In genomic region chr19:1173160-1173844, GRCh38 we compare ENCODE assay signal across 8 cellular contexts. TPM values are rescaled to one million over a fixed set of nuclear protein-coding genes. Genes with fewer than 3 reads are reported as not detected.
DNase-seq lines count a peak whose midpoint lies in the region; ATAC-seq and TF ChIP-seq lines count a peak whose summit lies in the region.

No MANE protein-coding gene starts in this region.

- no peak for TF ChIP-seq POLR2A in heart left ventricle (IDR thresholded peaks at IDR 0.05)

- no peaks in the 10 kb centered on the region for H3K9me3 ChIP-seq in heart left ventricle

- peak overlapping the region; percentile 87 for H3K4me3 Mint-ChIP-seq in activated naive CD4-positive, alpha-beta T cell treated with anti-CD3 and anti-CD28 coated beads for 36 hours
- peak overlapping the region; percentile 92 to 94 for H3K4me3 Mint-ChIP-seq in activated T-cell treated with anti-CD3 and anti-CD28 coated beads, Interleukin-2, amount 50 U/mL, for 72 hours

- H3K4me1 ChIP-seq in heart left ventricle = peaks cover 2 to 71% (median 16%) of the 10 kb centered on the region in 12 donors

- peak overlapping the region; percentile 89 for H3K27ac Mint-ChIP-seq in activated naive CD4-positive, alpha-beta T cell treated with anti-CD3 and anti-CD28 coated beads for 36 hours
- peak overlapping the region; percentile 94 for H3K27ac Mint-ChIP-seq in activated T-cell treated with anti-CD3 and anti-CD28 coated beads, Interleukin-2, amount 50 U/mL, for 72 hours

- H3K27ac ChIP-seq in heart left ventricle = peak overlapping the region; percentile 67 to 95 (median 92)

- ATAC-seq in activated T-cell treated with anti-CD3 and anti-CD28 coated beads, Interleukin-2, amount 50 U/mL, for 72 hours (replicated peaks in 1 of 2) = peak; percentile 30 to 42
- ATAC-seq in heart left ventricle = peak in 2 of 4 donors; percentile 12 to 25

- H3K4me3 ChIP-seq in heart left ventricle (peak overlapping the region; percentile 68 to 97 (median 85)), retinal pigment epithelial cell (ENCODE audit: low read length) (peak overlapping the region; percentile 80)

- WGBS in heart left ventricle, 4 donors = 3 to 5% (median 4%) methylated on average over 46 to 47 of the region's 47 CpGs

- no peaks in the 10 kb centered on the region for H3K27me3 Mint-ChIP-seq in activated naive CD4-positive, alpha-beta T cell treated with anti-CD3 and anti-CD28 coated beads for 36 hours (ENCODE audit: low read depth)
- no peaks in the 10 kb centered on the region for H3K27me3 Mint-ChIP-seq in activated T-cell treated with anti-CD3 and anti-CD28 coated beads, Interleukin-2, amount 50 U/mL, for 72 hours (ENCODE audit: low read depth)

- H3K4me1 Mint-ChIP-seq in activated naive CD4-positive, alpha-beta T cell treated with anti-CD3 and anti-CD28 coated beads for 36 hours (ENCODE audit: low read depth) = peaks cover 41% of the 10 kb centered on the region
- H3K4me1 Mint-ChIP-seq in activated T-cell treated with anti-CD3 and anti-CD28 coated beads, Interleukin-2, amount 50 U/mL, for 72 hours (ENCODE audit: low read depth) = peaks cover 38% of the 10 kb centered on the region

- H3K36me3 ChIP-seq in heart left ventricle = peaks cover 0 to 20% (median 0%) of the 10 kb centered on the region in 9 donors

- CTCF ChIA-PET in activated naive CD4-positive, alpha-beta T cell treated with anti-CD3 and anti-CD28 coated beads for 36 hours (lab: Charles Lee) = no interaction called here

- H3K9me3 Mint-ChIP-seq in activated naive CD4-positive, alpha-beta T cell treated with anti-CD3 and anti-CD28 coated beads for 36 hours = no peaks in the 10 kb centered on the region
- H3K9me3 Mint-ChIP-seq in activated T-cell treated with anti-CD3 and anti-CD28 coated beads, Interleukin-2, amount 50 U/mL, for 72 hours = no peaks in the 10 kb centered on the region

- TF ChIP-seq CTCF in heart left ventricle (IDR thresholded peaks at IDR 0.05) = no peak
- no peak for TF ChIP-seq CTCF in retinal pigment epithelial cell (conservative IDR thresholded peaks at IDR 0.05; ENCODE audit: low read depth, low read length)

- no peaks in the 10 kb centered on the region for H3K27me3 ChIP-seq in heart left ventricle

- H3K36me3 Mint-ChIP-seq in activated naive CD4-positive, alpha-beta T cell treated with anti-CD3 and anti-CD28 coated beads for 36 hours (ENCODE audit: low read depth) = no peaks in the 10 kb centered on the region
- H3K36me3 Mint-ChIP-seq in activated T-cell treated with anti-CD3 and anti-CD28 coated beads, Interleukin-2, amount 50 U/mL, for 72 hours (ENCODE audit: insufficient read depth in 2 of 2) = peaks cover 4% of the 10 kb centered on the region in 2 donors

- intact Hi-C loops in activated naive CD4-positive, alpha-beta T cell treated with anti-CD3 and anti-CD28 coated beads for 36 hours (cut with micrococcal nuclease) = no loop called here
- intact Hi-C loops in heart left ventricle (cut with DNase I) = loop anchor here in 6 of 10 donors (2.0 to 5.0 kb wide), 4 partner anchors 19 to 61 kb away; no protein-coding TSS in a partner anchor

- peak; percentile 33 for DNase-seq in activated naive CD4-positive, alpha-beta T cell treated with anti-CD3 and anti-CD28 coated beads for 36 hours
- no peak for DNase-seq in activated naive CD4-positive, alpha-beta T cell (lab: John Stamatoyannopoulos, UW)
- peak; percentile 18 to 25 for DNase-seq in activated T-cell treated with anti-CD3 and anti-CD28 coated beads, Interleukin-2, amount 50 U/mL, for 72 hours
- DNase-seq in heart left ventricle (peak in 3 of 5 donors; percentile 24 to 70 (median 33)), retinal pigment epithelial cell (ENCODE audit: low read depth) (no peak), NCI-H524 treated with DMSO at 0.1 percent for 48 hours (lab: John Stamatoyannopoulos, UW) (no peak), cerebellar nuclear complex (lab: John Stamatoyannopoulos, UW) (no peak), NCI-H526 (lab: John Stamatoyannopoulos, UW) (no peak)

RNA-seq across cellular contexts. Expression of gene SBNO2, which starts 0.8 kb away (rescaled TPM):
- total RNA-seq in activated naive CD4-positive, alpha-beta T cell treated with anti-CD3 and anti-CD28 coated beads for 36 hours = 100 to 1,000 TPM; 112 to 117 TPM
- total RNA-seq in activated T-cell treated with anti-CD3 and anti-CD28 coated beads, Interleukin-2, amount 50 U/mL, for 72 hours = 100 to 1,000 TPM; 142 to 146 TPM
- total RNA-seq in heart left ventricle = 10 to 100 TPM in 8 of 9 donors, 1 to 10 TPM in 1; 9.9 to 78.9 (median 20.0) TPM
- polyA plus RNA-seq in heart left ventricle = 10 to 100 TPM; 10.1 to 18.7 TPM

RNA-seq across cellular contexts. Expression of gene STK11, which starts 32.3 kb away (rescaled TPM):
- total RNA-seq in activated naive CD4-positive, alpha-beta T cell treated with anti-CD3 and anti-CD28 coated beads for 36 hours = 10 to 100 TPM; 65.1 to 66.1 TPM
- total RNA-seq in activated T-cell treated with anti-CD3 and anti-CD28 coated beads, Interleukin-2, amount 50 U/mL, for 72 hours = 10 to 100 TPM; 81.5 to 86.3 TPM
- 10 to 100 TPM; 44.7 to 92.0 (median 50.7) TPM for total RNA-seq in heart left ventricle
- polyA plus RNA-seq in heart left ventricle = 10 to 100 TPM; 49.1 to 56.4 TPM

Comparison
In these comparisons a context has a peak if more than half of its experiments do, and no peak if none do; other contexts are left out.
1. DNase-seq: peak in activated naive CD4-positive, alpha-beta T cell treated with anti-CD3 and anti-CD28 coated beads for 36 hours (single experiment), activated T-cell treated with anti-CD3 and anti-CD28 coated beads, Interleukin-2, amount 50 U/mL, for 72 hours (2 of 2) and heart left ventricle (3 of 5); none in activated naive CD4-positive, alpha-beta T cell (0 of 4), retinal pigment epithelial cell (single experiment), NCI-H524 treated with DMSO at 0.1 percent for 48 hours (single experiment), cerebellar nuclear complex (0 of 2) and NCI-H526 (0 of 2).